In genomic region chr12:122499991-122500684, GRCh38 we compare ENCODE assay signal across 1 cellular context.
TF ChIP-seq lines count a peak whose summit lies in the region.

No MANE protein-coding gene starts in this region.

TF ChIP-seq in GM12878, 131 proteins besides CTCF, POLR2A, EP300 and RAD21 (continues in another document):
- TF ChIP-seq LARP7 (IDR thresholded peaks at IDR 0.05) (peak; percentile 58), IRF4 (IDR thresholded peaks at IDR 0.05; ENCODE audit: low read depth, low read length) (no peak), ZSCAN29 (IDR thresholded peaks at IDR 0.05) (peak; percentile 97), ASH2L (IDR thresholded peaks at IDR 0.05; ENCODE audit: borderline replicate concordance, low read depth) (no peak; the same call in 1 of the 2 replicates), PAX8 (IDR thresholded peaks at IDR 0.05) (no peak), IRF3 (IDR thresholded peaks at IDR 0.05) (no peak), NKRF (conservative IDR thresholded peaks at IDR 0.05) (peak; percentile 63; the same call in 1 of the 2 replicates), NFYA (IDR thresholded peaks at IDR 0.05; ENCODE audit: borderline replicate concordance, low read depth, low read length) (no peak), RELB (IDR thresholded peaks at IDR 0.05; ENCODE audit: low read depth) (no peak), PML (IDR thresholded peaks at IDR 0.05; ENCODE audit: low read length) (no peak), ZNF592 (IDR thresholded peaks at IDR 0.05) (no peak), EZH2 (IDR thresholded peaks at IDR 0.05; ENCODE audit: borderline replicate concordance, control insufficient read depth, low read depth, low read length) (no peak), RCOR1 (conservative IDR thresholded peaks at IDR 0.05; ENCODE audit: low read depth, low read length) (no peak), E2F4 (IDR thresholded peaks at IDR 0.05; ENCODE audit: low read depth, low read length) (no peak), SP1 (IDR thresholded peaks at IDR 0.05; ENCODE audit: low read depth, low read length) (no peak), ZZZ3 (IDR thresholded peaks at IDR 0.05; ENCODE audit: control insufficient read depth, insufficient read length, low read depth) (no peak), BCL3 (IDR thresholded peaks at IDR 0.05; ENCODE audit: borderline replicate concordance, insufficient read depth, low read depth, low read length, poor library complexity, severe bottlenecking) (no peak), RAD51 (IDR thresholded peaks at IDR 0.05) (peak; percentile 34; the same call in 1 of the 2 replicates), ATF7 (IDR thresholded peaks at IDR 0.05; ENCODE audit: low read depth) (peak; percentile 49), TCF12 (IDR thresholded peaks at IDR 0.05; ENCODE audit: low read depth, low read length) (no peak), CBFB (IDR thresholded peaks at IDR 0.05; ENCODE audit: low read depth) (no peak), ZBTB33 (IDR thresholded peaks at IDR 0.05) (no peak), NFIC (IDR thresholded peaks at IDR 0.05; ENCODE audit: low read depth, low read length) (no peak), SREBF1 (IDR thresholded peaks at IDR 0.05; ENCODE audit: low read length) (no peak), NFXL1 (IDR thresholded peaks at IDR 0.05; ENCODE audit: borderline replicate concordance) (no peak), ZNF24 (IDR thresholded peaks at IDR 0.05) (no peak), REST (IDR thresholded peaks at IDR 0.05; ENCODE audit: low read depth, low read length) (no peak), NBN (IDR thresholded peaks at IDR 0.05) (0 out of 2 replicates have a peak, but pooled peaks have one; percentile 9), CBX5 (IDR thresholded peaks at IDR 0.05; ENCODE audit: low read depth) (no peak), SUZ12 (IDR thresholded peaks at IDR 0.05; ENCODE audit: unreplicated experiment) (no peak), STAT1 (conservative IDR thresholded peaks at IDR 0.05) (no peak), KAT2A (conservative IDR thresholded peaks at IDR 0.05; ENCODE audit: control insufficient read depth, low read depth, low read length) (no peak), ETV6 (conservative IDR thresholded peaks at IDR 0.05 in 1 of 2, IDR thresholded peaks at IDR 0.05 in 1 of 2; ENCODE audit: borderline replicate concordance in 1 of 2, low read depth in 1 of 2) (no peak), CREB1 (IDR thresholded peaks at IDR 0.05; ENCODE audit: low read depth) (peak; percentile 94), CHD1 (IDR thresholded peaks at IDR 0.05; ENCODE audit: low read depth, low read length) (0 out of 2 replicates have a peak, but pooled peaks have one; percentile 72), GATAD2B (conservative IDR thresholded peaks at IDR 0.05; ENCODE audit: low read depth) (0 out of 2 replicates have a peak, but pooled peaks have one; percentile 65), ZBED1 (IDR thresholded peaks at IDR 0.05; ENCODE audit: borderline replicate concordance) (no peak), HCFC1 (IDR thresholded peaks at IDR 0.05; ENCODE audit: low read length) (no peak), ESRRA (IDR thresholded peaks at IDR 0.05; ENCODE audit: low read length) (no peak), ZBTB4 (CRISPR knock-in tag; IDR thresholded peaks at IDR 0.05) (no peak)
